In the genomic region with DNA sequence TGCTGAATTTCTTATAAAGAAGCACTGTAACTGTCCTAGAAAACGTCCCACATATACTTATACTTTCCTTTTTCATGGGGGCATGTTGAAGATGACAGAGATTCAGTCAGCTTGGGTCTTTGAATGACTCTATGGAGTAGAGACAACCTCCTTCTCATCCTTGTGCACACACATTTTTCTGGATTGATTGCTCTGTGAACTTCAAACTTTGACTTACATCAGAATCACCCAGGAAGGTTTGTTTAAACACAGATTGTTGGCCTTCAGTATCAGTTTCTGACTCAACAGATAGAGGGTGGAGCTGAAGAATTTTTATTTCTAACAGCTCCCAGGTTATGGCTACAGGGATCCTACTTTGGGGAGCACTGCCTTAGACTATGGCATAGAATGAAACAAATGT, we compare ENCODE assay signal across 21 cellular contexts.
DNase-seq lines count a peak whose midpoint lies in the region; ATAC-seq, FAIRE-seq and TF ChIP-seq lines count a peak whose summit lies in the region.
"Had no signal": no experiment of that assay in that cellular context is flagged by ENCODE, and none has a peak within 500 bp of the region (broad histone marks: within the 10 kb centered on the region; RNA-seq: fewer than 3 reads in every experiment).

No MANE protein-coding gene starts in this region.

- H3K27ac ChIP-seq in PC-9: no peak overlapping the region
- H3K27ac ChIP-seq in liver (ENCODE audit: low read depth in 1 of 2, low read length in 2 of 2): no peak overlapping the region
- no peak overlapping the region for H3K27ac ChIP-seq in aorta (ENCODE audit: low read depth in 1 of 2, low read length in 2 of 2)
- H3K27ac ChIP-seq: 22Rv1, A549, C4-2B, GM23248 had no signal

- H3K9me3 Mint-ChIP-seq in Caco-2 (ENCODE audit: unreplicated experiment): no peaks in the 10 kb centered on the region
- H3K9me3 Mint-ChIP-seq in stimulated activated effector memory CD8-positive, alpha-beta T cell treated with anti-CD3 and anti-CD28 coated beads, Interleukin-12 subunit alpha, Interleukin-12 subunit beta, amount 100 ng/mL, for 72 hours: peaks cover 3% of the 10 kb centered on the region

- peak overlapping the region; percentile 24 for H3K27ac Mint-ChIP-seq in Caco-2 (ENCODE audit: unreplicated experiment)
- no peak overlapping the region for H3K27ac Mint-ChIP-seq in stimulated activated effector memory CD8-positive, alpha-beta T cell treated with anti-CD3 and anti-CD28 coated beads, Interleukin-12 subunit alpha, Interleukin-12 subunit beta, amount 100 ng/mL, for 72 hours
- H3K27ac Mint-ChIP-seq: CD4-positive, alpha-beta T cell; IgD-negative memory B cell had no signal

- no peaks in the 10 kb centered on the region for H4K20me1 ChIP-seq in PC-9 (ENCODE audit: insufficient read depth)

- no peaks in the 10 kb centered on the region for H3K79me2 ChIP-seq in PC-9 (ENCODE audit: low read depth)

- BruUV-seq in Caco-2 (replicated peaks; lab: Mats Ljungman, UMichigan) (no TSS peak), PC-9 (replicated peaks; lab: Mats Ljungman, UMichigan) (no TSS peak)

- TF ChIP-seq RAD21 in liver (IDR thresholded peaks at IDR 0.05): peak; percentile 17 to 39

- H3K27me3 ChIP-seq in Caco-2 (replicated peaks; ENCODE audit: control insufficient read depth, insufficient read depth, low read length) (no peaks in the 10 kb centered on the region), PC-9 (ENCODE audit: insufficient read depth, low read depth) (no peaks in the 10 kb centered on the region), liver (ENCODE audit: control insufficient read depth in 4 of 4, insufficient read depth in 4 of 4, low read length in 3 of 4) (no peaks in the 10 kb centered on the region), aorta (ENCODE audit: control insufficient read depth in 1 of 2, insufficient read depth in 2 of 2, low read length in 1 of 2) (no peaks in the 10 kb centered on the region)

- H3K9me3 ChIP-seq in Caco-2 (no peaks in the 10 kb centered on the region), PC-9 (ENCODE audit: insufficient read depth, low read depth) (0 out of 2 replicates have a peak, but pooled peaks cover 3% of the 10 kb centered on the region), liver (ENCODE audit: control insufficient read depth in 4 of 4, low read length in 3 of 4) (peaks cover 0 to 4% (median 0%) of the 10 kb centered on the region in 4 donors), aorta (ENCODE audit: control insufficient read depth, low read length) (no peaks in the 10 kb centered on the region)
- H3K9me3 ChIP-seq: A549 had no signal

- H3K4me2 ChIP-seq in PC-9: no peak overlapping the region
- H3K4me2 ChIP-seq: A549 had no signal

- peak in 1 of 2 experiments; percentile 39 for DNase-seq in Caco-2
- DNase-seq in HuH-7 (ENCODE audit: low spot score): peak; percentile 17
- no peak for DNase-seq in PC-9
- no peak for DNase-seq in aorta
- DNase-seq in HTR-8/SVneo (ENCODE audit: insufficient read length, low spot score): no peak
- DNase-seq in stimulated activated effector memory CD8-positive, alpha-beta T cell treated with anti-CD3 and anti-CD28 coated beads, Interleukin-12 subunit alpha, Interleukin-12 subunit beta, amount 100 ng/mL, for 72 hours (ENCODE audit: low spot score in 2 of 2): no peak
- DNase-seq: CD4-positive, alpha-beta T cell; DMS153; DMS79; GDM1; GM23248; HCEC 1CT; KBM-7 had no signal

- no peak overlapping the region for H3K4me3 Mint-ChIP-seq in Caco-2 (ENCODE audit: unreplicated experiment)
- H3K4me3 Mint-ChIP-seq in stimulated activated effector memory CD8-positive, alpha-beta T cell treated with anti-CD3 and anti-CD28 coated beads, Interleukin-12 subunit alpha, Interleukin-12 subunit beta, amount 100 ng/mL, for 72 hours: no peak overlapping the region
- H3K4me3 Mint-ChIP-seq: CD4-positive, alpha-beta T cell; IgD-negative memory B cell had no signal

- H3K27me3 Mint-ChIP-seq in Caco-2 (ENCODE audit: insufficient read depth, unreplicated experiment): no peaks in the 10 kb centered on the region
- H3K27me3 Mint-ChIP-seq: CD4-positive, alpha-beta T cell; IgD-negative memory B cell had no signal

- no peaks in the 10 kb centered on the region for H3K36me3 Mint-ChIP-seq in Caco-2 (ENCODE audit: insufficient read depth, unreplicated experiment)
- H3K36me3 Mint-ChIP-seq in stimulated activated effector memory CD8-positive, alpha-beta T cell treated with anti-CD3 and anti-CD28 coated beads, Interleukin-12 subunit alpha, Interleukin-12 subunit beta, amount 100 ng/mL, for 72 hours: no peaks in the 10 kb centered on the region

- H3K4me3 ChIP-seq in Caco-2 (ENCODE audit: low read depth, low read length): no peak overlapping the region
- no peak overlapping the region for H3K4me3 ChIP-seq in PC-9
- H3K4me3 ChIP-seq in liver (ENCODE audit: low read depth in 1 of 3, low read length in 3 of 3): no peak overlapping the region
- no peak overlapping the region for H3K4me3 ChIP-seq in aorta (ENCODE audit: low read length in 2 of 2)
- H3K4me3 ChIP-seq: A549, GM23248 had no signal

- no peak for FAIRE-seq in HTR-8/SVneo (lab: Jason Lieb, UNC)
- FAIRE-seq: A549, GM12892, GM18507 had no signal

- intact Hi-C loops in Caco-2 (cut with micrococcal nuclease; ENCODE audit: unreplicated experiment) (loop anchor here (1.0 kb wide), 1 partner anchor 16 kb away; no protein-coding TSS in a partner anchor), PC-9 (cut with micrococcal nuclease; ENCODE audit: unreplicated experiment) (no loop called here), aorta (cut with DNase I) (no loop called here)

- H2AFZ ChIP-seq in PC-9: peak overlapping the region; percentile 58; the same call in 1 of the 2 replicates
- H2AFZ ChIP-seq: GM23248 had no signal

- H3K9me2 ChIP-seq in PC-9 (ENCODE audit: insufficient read depth): no peaks in the 10 kb centered on the region

- H3K4me1 Mint-ChIP-seq in Caco-2 (ENCODE audit: low read depth, unreplicated experiment): peaks cover 18% of the 10 kb centered on the region
- no peaks in the 10 kb centered on the region for H3K4me1 Mint-ChIP-seq in stimulated activated effector memory CD8-positive, alpha-beta T cell treated with anti-CD3 and anti-CD28 coated beads, Interleukin-12 subunit alpha, Interleukin-12 subunit beta, amount 100 ng/mL, for 72 hours
- H3K4me1 Mint-ChIP-seq: IgD-negative memory B cell had no signal

- 62% methylated on average over 1 of the region's 1 CpG for WGBS in liver
- 52 to 64% methylated on average over 1 of the region's 1 CpG for WGBS in aorta, 2 donors

- H3K36me3 ChIP-seq in Caco-2 (ENCODE audit: control insufficient read depth, insufficient read depth, low read length) (no peaks in the 10 kb centered on the region), PC-9 (ENCODE audit: low read depth) (no peaks in the 10 kb centered on the region), liver (ENCODE audit: control insufficient read depth in 4 of 4, insufficient read depth in 3 of 4, low read depth in 1 of 4, low read length in 3 of 4) (no peaks in the 10 kb centered on the region), aorta (ENCODE audit: control insufficient read depth in 1 of 2, insufficient read depth in 2 of 2, low read length in 1 of 2) (no peaks in the 10 kb centered on the region)

- no peak for ATAC-seq in aorta (ENCODE audit: low FRiP score)
- no peak for ATAC-seq in GM18520 (IDR thresholded peaks at IDR 0.05; ENCODE audit: unreplicated experiment)
- ATAC-seq in stimulated activated effector memory CD8-positive, alpha-beta T cell treated with anti-CD3 and anti-CD28 coated beads, Interleukin-12 subunit alpha, Interleukin-12 subunit beta, amount 100 ng/mL, for 72 hours: no peak
- ATAC-seq: A549 had no signal

- TF ChIP-seq CTCF in Caco-2 (IDR thresholded peaks at IDR 0.05; ENCODE audit: insufficient read depth in 1 of 2, low read depth in 1 of 2, low read length in 1 of 2, severe bottlenecking in 1 of 2, unreplicated experiment in 1 of 2): no peak
- TF ChIP-seq CTCF in PC-9 (conservative IDR thresholded peaks at IDR 0.05): no peak
- no peak for TF ChIP-seq CTCF in liver (IDR thresholded peaks at IDR 0.05; ENCODE audit: low read depth, low read length, missing input control)

- H3F3A ChIP-seq in PC-9 (ENCODE audit: insufficient read depth, low read depth): no peaks in the 10 kb centered on the region

- POLR2A ChIA-PET in Caco-2 (lab: Charles Lee): no interaction called here
- POLR2A ChIA-PET in PC-9 (lab: Charles Lee; ENCODE audit: unreplicated experiment): no interaction called here

- no peak overlapping the region for H3K9ac ChIP-seq in liver (ENCODE audit: low read depth in 1 of 2, low read length in 2 of 2)
- H3K9ac ChIP-seq: GM23248 had no signal

- peaks cover 21% of the 10 kb centered on the region for H3K4me1 ChIP-seq in Caco-2
- H3K4me1 ChIP-seq in PC-9 (replicated peaks; ENCODE audit: insufficient read depth): no peaks in the 10 kb centered on the region
- peaks cover 2 to 8% (median 5%) of the 10 kb centered on the region in 4 donors for H3K4me1 ChIP-seq in liver (ENCODE audit: control insufficient read depth in 4 of 4, insufficient read depth in 4 of 4, low read length in 3 of 4)
- H3K4me1 ChIP-seq in aorta (ENCODE audit: control insufficient read depth in 1 of 2, insufficient read depth in 2 of 2, low read length in 2 of 2): no peaks in the 10 kb centered on the region
- H3K4me1 ChIP-seq: A549 had no signal

- CTCF ChIA-PET in Caco-2 (lab: Charles Lee): interaction anchor here (1.6 kb wide), 1 partner anchor 16 kb away, joined by 9 read pairs; no protein-coding TSS in a partner anchor
- CTCF ChIA-PET in PC-9 (lab: Charles Lee): no interaction called here

TF ChIP-seq in liver, 16 proteins besides CTCF, POLR2A, EP300 and RAD21 (continues in another document):
- peak; percentile 82 to 88 for TF ChIP-seq HNF4A (conservative IDR thresholded peaks at IDR 0.05)
- no peak for TF ChIP-seq NR2F2 (IDR thresholded peaks at IDR 0.05)
- peak in 1 of 2 donors; percentile 59 for TF ChIP-seq JUND (IDR thresholded peaks at IDR 0.05)
- TF ChIP-seq HNF4G (IDR thresholded peaks at IDR 0.05): no peak
- peak; percentile 30 for TF ChIP-seq YY1 (IDR thresholded peaks at IDR 0.05)
- peak; percentile 53 for TF ChIP-seq FOXA1 (IDR thresholded peaks at IDR 0.05)
- TF ChIP-seq ATF3 (IDR thresholded peaks at IDR 0.05): no peak
- TF ChIP-seq SP1 (IDR thresholded peaks at IDR 0.05): peak; percentile 70
- TF ChIP-seq TAF1 (conservative IDR thresholded peaks at IDR 0.05): no peak
- TF ChIP-seq EGR1 (IDR thresholded peaks at IDR 0.05; ENCODE audit: low read depth in 2 of 2): no peak
- no peak for TF ChIP-seq GABPA (IDR thresholded peaks at IDR 0.05 in 1 of 2, conservative IDR thresholded peaks at IDR 0.05 in 1 of 2)
- TF ChIP-seq RXRA (IDR thresholded peaks at IDR 0.05): peak; percentile 76 to 85
- TF ChIP-seq, protein P1, sequence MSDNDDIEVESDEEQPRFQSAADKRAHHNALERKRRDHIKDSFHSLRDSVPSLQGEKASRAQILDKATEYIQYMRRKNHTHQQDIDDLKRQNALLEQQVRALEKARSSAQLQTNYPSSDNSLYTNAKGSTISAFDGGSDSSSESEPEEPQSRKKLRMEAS (IDR thresholded peaks at IDR 0.05): peak; percentile 54
- peak; percentile 50 for TF ChIP-seq FOXA2 (IDR thresholded peaks at IDR 0.05)
